Comparison of ENCODE assay signal across 18 cellular contexts in genomic region chr12:84619053-84619452, GRCh38.
DNase-seq lines count a peak whose midpoint lies in the region; ATAC-seq, FAIRE-seq and TF ChIP-seq lines count a peak whose summit lies in the region.
"Had no signal": no experiment of that assay in that cellular context is flagged by ENCODE, and none has a peak within 500 bp of the region (broad histone marks: within the 10 kb centered on the region; RNA-seq: fewer than 3 reads in every experiment).

No MANE protein-coding gene starts in this region.

- DNase-seq in GM04503 (ENCODE audit: low read depth) (peak; percentile 1), PC-9 (no peak), fibroblast of pulmonary artery (ENCODE audit: low read depth) (peak; percentile 8), HTR-8/SVneo (ENCODE audit: insufficient read length, low spot score) (no peak), left colon (no peak)
- DNase-seq: activated naive CD4-positive, alpha-beta T cell treated with Interleukin-2 at 50 U/mL for 16 hours; central memory CD4-positive, alpha-beta T cell; mucosa of descending colon; NCI-H1092 treated with DMSO at 0.1 percent for 48 hours; NCI-H524; psoas muscle; SHP77; trophoblast cell had no signal

- no peaks in the 10 kb centered on the region for H3K79me2 ChIP-seq in PC-9 (ENCODE audit: low read depth)

- H3K4me3 ChIP-seq in PC-9 (no peak overlapping the region), fibroblast of pulmonary artery (replicated peaks; ENCODE audit: low read depth, low read length) (no peak overlapping the region)
- H3K4me3 ChIP-seq: mucosa of descending colon, psoas muscle had no signal

- no peaks in the 10 kb centered on the region for H3K27me3 ChIP-seq in PC-9 (ENCODE audit: insufficient read depth, low read depth)

- CTCF ChIA-PET in PC-9 (lab: Charles Lee), result no interaction called here

- intact Hi-C loops in PC-9 (cut with micrococcal nuclease; ENCODE audit: unreplicated experiment), result loop anchor here (10.0 kb wide), 2 partner anchors 226 to 794 kb away; no protein-coding TSS in a partner anchor
- intact Hi-C loops in left colon (cut with DNase I, micrococcal nuclease), result no loop called here

- no peaks in the 10 kb centered on the region for H3K9me3 ChIP-seq in PC-9 (ENCODE audit: insufficient read depth, low read depth)
- H3K9me3 ChIP-seq: mucosa of descending colon, psoas muscle had no signal

- TF ChIP-seq CTCF in 22Rv1 (IDR thresholded peaks at IDR 0.05) (peak; percentile 76), PC-9 (conservative IDR thresholded peaks at IDR 0.05) (peak; percentile 60), fibroblast of pulmonary artery (IDR thresholded peaks at IDR 0.05; ENCODE audit: low read length, missing control alignments) (peak; percentile 28)

- H3K27ac ChIP-seq in 22Rv1, result no peak overlapping the region
- H3K27ac ChIP-seq in PC-9, result no peak overlapping the region
- H3K27ac ChIP-seq: psoas muscle had no signal

- H4K20me1 ChIP-seq in PC-9 (ENCODE audit: insufficient read depth), result no peaks in the 10 kb centered on the region

- no peaks in the 10 kb centered on the region for H3K4me1 ChIP-seq in PC-9 (replicated peaks; ENCODE audit: insufficient read depth)
- H3K4me1 ChIP-seq: psoas muscle had no signal

- H3K36me3 ChIP-seq in PC-9 (ENCODE audit: low read depth), result no peaks in the 10 kb centered on the region

- H3K4me2 ChIP-seq in PC-9, result no peak overlapping the region

- ATAC-seq in left colon, result no peak
- no peak for ATAC-seq in GM18907 (IDR thresholded peaks at IDR 0.05; ENCODE audit: unreplicated experiment)
- no peak for ATAC-seq in HG02981 (IDR thresholded peaks at IDR 0.05; ENCODE audit: unreplicated experiment)
- ATAC-seq: mucosa of descending colon, psoas muscle had no signal

- FAIRE-seq in HTR-8/SVneo (lab: Jason Lieb, UNC), result no peak
- FAIRE-seq: GM18507, H54 had no signal

- BruUV-seq in PC-9 (replicated peaks; lab: Mats Ljungman, UMichigan), result no TSS peak

- POLR2A ChIA-PET in PC-9 (lab: Charles Lee; ENCODE audit: unreplicated experiment), result no interaction called here

- H3K9me2 ChIP-seq in PC-9 (ENCODE audit: insufficient read depth), result no peaks in the 10 kb centered on the region

- no peaks in the 10 kb centered on the region for H3F3A ChIP-seq in PC-9 (ENCODE audit: insufficient read depth, low read depth)

- no peak overlapping the region for H2AFZ ChIP-seq in PC-9

Comparison
In these comparisons a context has a peak if more than half of its experiments do, and no peak if none do; other contexts are left out.
1. DNase-seq: peak in GM04503 (single experiment) and fibroblast of pulmonary artery (single experiment); none in PC-9 (0 of 2), HTR-8/SVneo (single experiment) and left colon (0 of 2).
2. Peak in every context shown above with its lines, with median percentiles within 50 percentile points of each other: CTCF ChIP-seq.